In the genomic region with DNA sequence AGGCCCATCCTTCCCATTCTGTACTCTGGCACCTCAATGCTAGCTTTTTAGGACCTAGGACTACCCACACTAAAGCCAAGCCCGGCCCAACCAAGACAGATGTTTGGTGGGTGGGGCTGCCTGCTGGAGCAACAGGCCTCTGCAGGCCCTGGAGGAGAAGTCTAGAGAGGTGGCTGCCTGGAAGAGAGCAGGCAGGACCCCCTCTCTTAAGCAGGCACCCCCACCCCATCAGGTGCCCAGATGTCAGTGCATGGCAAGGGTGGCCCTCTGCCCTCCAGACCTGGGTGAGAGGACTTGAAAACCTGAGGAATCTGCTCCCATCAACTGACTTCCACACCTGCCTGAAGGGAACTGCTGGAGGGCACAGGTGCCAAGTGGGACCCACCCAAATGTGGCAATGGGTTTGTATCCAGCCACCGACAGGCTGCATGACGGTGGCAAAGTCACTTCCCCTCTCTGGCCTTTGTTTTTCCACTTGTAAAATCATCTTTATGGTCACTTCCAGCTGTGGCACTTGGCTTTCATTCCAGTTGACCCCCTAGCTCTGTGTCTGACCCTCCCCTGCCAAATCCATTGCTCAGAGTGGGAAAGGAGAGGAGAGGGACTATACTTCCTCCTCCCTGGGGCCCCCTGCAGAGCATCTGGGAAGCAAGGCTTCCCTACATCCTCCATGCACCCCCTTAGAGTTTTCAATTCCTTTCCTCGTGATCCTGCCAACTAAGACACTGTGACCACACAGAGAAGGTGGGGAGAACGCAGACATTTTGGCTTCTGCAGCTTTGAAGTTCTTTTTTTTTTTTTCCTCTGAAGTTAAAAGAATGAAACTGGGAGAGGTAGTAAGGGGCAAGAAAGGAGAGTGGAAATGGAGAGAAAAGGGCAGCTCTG, we compare ENCODE assay signal across 8 cellular contexts. TPM values are rescaled to one million over a fixed set of nuclear protein-coding genes. Genes with fewer than 3 reads are reported as not detected.
DNase-seq lines count a peak whose midpoint lies in the region; ATAC-seq, FAIRE-seq and TF ChIP-seq lines count a peak whose summit lies in the region.

No MANE protein-coding gene starts in this region.

- DNase-seq in A549 (ENCODE audit: low read depth in 1 of 2, low spot score in 1 of 2) (no peak), colonic mucosa (peak; percentile 42), naive B cell (no peak), GM10266 (ENCODE audit: extremely low spot score) (no peak), EL (no peak), NCI-H446 treated with DMSO at 0.1 percent for 48 hours (lab: John Stamatoyannopoulos, UW) (no peak)

- H3K4me1 Mint-ChIP-seq in naive B cell = peaks cover 33 to 47% (median 41%) of the 10 kb centered on the region in 3 donors

- H3K9me3 ChIP-seq in A549 (no peaks in the 10 kb centered on the region), Loucy (ENCODE audit: insufficient read depth, low read depth, low read length) (no peaks in the 10 kb centered on the region), colonic mucosa (no peaks in the 10 kb centered on the region)

- no peaks in the 10 kb centered on the region for H3F3A ChIP-seq in Loucy (ENCODE audit: low read depth)

- TF ChIP-seq POLR2A in A549 (IDR thresholded peaks at IDR 0.05; ENCODE audit: low read length) = no peak

- 85% methylated on average over 5 of the region's 5 CpGs for WGBS in A549 (ENCODE audit: missing lambda C conversion rate)

- intact Hi-C loops in colonic mucosa (cut with DNase I) = no loop called here

- no peak for TF ChIP-seq RAD21 in A549 (conservative IDR thresholded peaks at IDR 0.05 in 1 of 2, IDR thresholded peaks at IDR 0.05 in 1 of 2)

- no peak for FAIRE-seq in A549 (lab: Jason Lieb, UNC)

- H3K4me3 Mint-ChIP-seq in naive B cell = peak overlapping the region; percentile 86 to 99 (median 96)

- ATAC-seq in A549 (no peak), naive B cell (ENCODE audit: low read depth in 2 of 2) (no peak), HG02884 (IDR thresholded peaks at IDR 0.05; ENCODE audit: unreplicated experiment) (no peak)

- peaks cover 12% of the 10 kb centered on the region for H3K4me1 ChIP-seq in A549
- H3K4me1 ChIP-seq in Loucy (ENCODE audit: insufficient read depth, low read length, poor library complexity, severe bottlenecking) = peaks cover 50% of the 10 kb centered on the region
- H3K4me1 ChIP-seq in colonic mucosa = peaks cover 7% of the 10 kb centered on the region

- H3K36me3 Mint-ChIP-seq in naive B cell = no peaks in the 10 kb centered on the region

- peak overlapping the region; percentile 95; the same call in 1 of the 3 replicates for H3K4me2 ChIP-seq in A549
- H3K4me2 ChIP-seq in Loucy (ENCODE audit: low read depth, low read length, poor library complexity, severe bottlenecking) = peak overlapping the region; percentile 98

- H3K36me3 ChIP-seq in Loucy (ENCODE audit: insufficient read depth, low read length) (peaks cover 12% of the 10 kb centered on the region), colonic mucosa (no peaks in the 10 kb centered on the region)

- H2AFZ ChIP-seq in Loucy (ENCODE audit: low read length) = no peak overlapping the region

- H4K20me1 ChIP-seq in Loucy (ENCODE audit: insufficient read depth, low read length, poor library complexity, severe bottlenecking) = peaks cover 32% of the 10 kb centered on the region

- TF ChIP-seq EP300 in A549 (IDR thresholded peaks at IDR 0.05) = no peak

- H3K4me3 ChIP-seq in A549 (no peak overlapping the region), Loucy (ENCODE audit: low read length, poor library complexity, severe bottlenecking) (peak overlapping the region; percentile 91), colonic mucosa (peak overlapping the region; percentile 57)

- peak overlapping the region; percentile 66 to 98 (median 92) for H3K27ac Mint-ChIP-seq in naive B cell

- CTCF ChIA-PET in A549 (lab: Yijun Ruan, JAX) = interaction anchor here (0.8 to 3.5 kb wide), 6 partner anchors 9 to 249 kb away, joined by 3 to 12 read pairs (median 4); partner anchors contain the start of gene NAGLU

- POLR2A ChIA-PET in A549 (lab: Yijun Ruan, JAX) = interaction anchor here (1.0 kb wide), 1 partner anchor 9 kb away, joined by 4 read pairs; no protein-coding TSS in a partner anchor

- TF ChIP-seq CTCF in A549 (IDR thresholded peaks at IDR 0.05) (no peak), Loucy (conservative IDR thresholded peaks at IDR 0.05; ENCODE audit: low read length) (no peak), colonic mucosa (IDR thresholded peaks at IDR 0.05) (no peak), GM10266 (IDR thresholded peaks at IDR 0.05; ENCODE audit: control insufficient read depth, insufficient read depth, low read depth, missing control alignments) (no peak)

- H3K9me3 Mint-ChIP-seq in naive B cell = no peaks in the 10 kb centered on the region

- no peaks in the 10 kb centered on the region for H3K27me3 Mint-ChIP-seq in naive B cell

- H3K9ac ChIP-seq in Loucy (ENCODE audit: low read depth, low read length, poor library complexity, severe bottlenecking) (peak overlapping the region; percentile 98), colonic mucosa (ENCODE audit: low read depth in 2 of 2, low read length in 2 of 2) (peak overlapping the region; percentile 36 to 44)

- peak overlapping the region in 1 of 2 experiments; percentile 92; a peak in 1 of 6 replicates for H3K27ac ChIP-seq in A549
- peak overlapping the region; percentile 79 for H3K27ac ChIP-seq in colonic mucosa

- H3K9me2 ChIP-seq in Loucy (replicated peaks; ENCODE audit: low read depth, low read length) = no peaks in the 10 kb centered on the region

- no peaks in the 10 kb centered on the region for H3K27me3 ChIP-seq in Loucy (ENCODE audit: insufficient read depth, low read length, poor library complexity, severe bottlenecking)
- H3K27me3 ChIP-seq in colonic mucosa = no peaks in the 10 kb centered on the region

- peaks cover 81% of the 10 kb centered on the region for H3K79me2 ChIP-seq in Loucy (ENCODE audit: insufficient read depth, low read length)

TF ChIP-seq in A549, 52 proteins besides CTCF, POLR2A, EP300 and RAD21:
- no peak for TF ChIP-seq FOSB (CRISPR knock-in tag; IDR thresholded peaks at IDR 0.05)
- no peak for TF ChIP-seq ZC3H11A (IDR thresholded peaks at IDR 0.05)
- TF ChIP-seq FOXS1 (CRISPR knock-in tag; IDR thresholded peaks at IDR 0.05) = no peak
- TF ChIP-seq, protein P1, sequence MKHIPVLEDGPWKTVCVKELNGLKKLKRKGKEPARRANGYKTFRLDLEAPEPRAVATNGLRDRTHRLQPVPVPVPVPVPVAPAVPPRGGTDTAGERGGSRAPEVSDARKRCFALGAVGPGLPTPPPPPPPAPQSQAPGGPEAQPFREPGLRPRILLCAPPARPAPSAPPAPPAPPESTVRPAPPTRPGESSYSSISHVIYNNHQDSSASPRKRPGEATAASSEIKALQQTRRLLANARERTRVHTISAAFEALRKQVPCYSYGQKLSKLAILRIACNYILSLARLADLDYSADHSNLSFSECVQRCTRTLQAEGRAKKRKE (CRISPR knock-in tag; IDR thresholded peaks at IDR 0.05; ENCODE audit: low read depth) = no peak
- no peak for TF ChIP-seq PBX3 (IDR thresholded peaks at IDR 0.05)
- TF ChIP-seq, protein P2, sequence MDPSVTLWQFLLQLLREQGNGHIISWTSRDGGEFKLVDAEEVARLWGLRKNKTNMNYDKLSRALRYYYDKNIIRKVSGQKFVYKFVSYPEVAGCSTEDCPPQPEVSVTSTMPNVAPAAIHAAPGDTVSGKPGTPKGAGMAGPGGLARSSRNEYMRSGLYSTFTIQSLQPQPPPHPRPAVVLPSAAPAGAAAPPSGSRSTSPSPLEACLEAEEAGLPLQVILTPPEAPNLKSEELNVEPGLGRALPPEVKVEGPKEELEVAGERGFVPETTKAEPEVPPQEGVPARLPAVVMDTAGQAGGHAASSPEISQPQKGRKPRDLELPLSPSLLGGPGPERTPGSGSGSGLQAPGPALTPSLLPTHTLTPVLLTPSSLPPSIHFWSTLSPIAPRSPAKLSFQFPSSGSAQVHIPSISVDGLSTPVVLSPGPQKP (IDR thresholded peaks at IDR 0.05; ENCODE audit: low read depth, low read length) = no peak
- no peak for TF ChIP-seq RARB (CRISPR knock-in tag; IDR thresholded peaks at IDR 0.05)
- TF ChIP-seq HOXA7 (CRISPR knock-in tag; IDR thresholded peaks at IDR 0.05) = no peak
- no peak for TF ChIP-seq ZNF302 (CRISPR knock-in tag; IDR thresholded peaks at IDR 0.05)
- TF ChIP-seq SMC3 (IDR thresholded peaks at IDR 0.05) = no peak
- no peak for TF ChIP-seq MAX (IDR thresholded peaks at IDR 0.05)
- TF ChIP-seq GATA3 (IDR thresholded peaks at IDR 0.05; ENCODE audit: borderline replicate concordance) = no peak
- no peak for TF ChIP-seq CEBPB (IDR thresholded peaks at IDR 0.05)
- TF ChIP-seq CBX8 (IDR thresholded peaks at IDR 0.05) = no peak
- no peak for TF ChIP-seq TP53 (CRISPR knock-in tag; IDR thresholded peaks at IDR 0.05)
TF ChIP-seq in A549: peak in this region for 0.

RNA-seq across cellular contexts. Expression of gene STAT5A, which starts 1.6 kb away (rescaled TPM):
- 2.2 and 3.1 TPM in 2 replicates for polyA plus RNA-seq in A549 (2011; rRNA removed)
- polyA plus RNA-seq in A549 (2012; cell fraction: cytosol; rRNA removed) = 2.6 and 3.3 TPM in 2 replicates
- 5.6 and 7.9 TPM in 2 replicates for polyA plus RNA-seq in A549 (2012; cell fraction: nucleus; rRNA removed)
- polyA plus RNA-seq in A549 (2017; fragmentation: RNase III; extraction: RNeasy Plus Mini Kit Qiagen cat#74134 plus additional on column Dnase treatment) = 3.9 to 4.4 TPM (median 4.0 TPM) in 3 replicates
- polyA minus RNA-seq in A549 (2011; rRNA and poly(A)+ RNA removed) = 2.9 and 4.3 TPM in 2 replicates
- total RNA-seq in colonic mucosa = 10 to 100 TPM; 22.0 to 22.4 TPM
- 10 to 100 TPM; 24.6 to 53.2 (median 45.2) TPM for polyA plus RNA-seq in naive B cell (ENCODE audit: low read depth in 6 of 6)

RNA-seq across cellular contexts. Expression of gene STAT5B, which starts 10.5 kb away (rescaled TPM):
- polyA plus RNA-seq in A549 (2011; rRNA removed) = 37.6 and 51.7 TPM in 2 replicates
- polyA plus RNA-seq in A549 (2012; cell fraction: cytosol; rRNA removed) = 24.8 and 30.3 TPM in 2 replicates
- 66.8 and 69.5 TPM in 2 replicates for polyA plus RNA-seq in A549 (2012; cell fraction: nucleus; rRNA removed)
- 29.4 to 33.1 TPM (median 31.2 TPM) in 3 replicates for polyA plus RNA-seq in A549 (2017; fragmentation: RNase III; extraction: RNeasy Plus Mini Kit Qiagen cat#74134 plus additional on column Dnase treatment)
- 41.5 and 41.7 TPM in 2 replicates for polyA minus RNA-seq in A549 (2011; rRNA and poly(A)+ RNA removed)
- total RNA-seq in colonic mucosa = 10 to 100 TPM; 29.3 to 38.4 TPM
- polyA plus RNA-seq in naive B cell (ENCODE audit: low read depth in 6 of 6) = 10 to 100 TPM; 22.8 to 52.6 (median 42.6) TPM
